Comparison of ENCODE assay signal across 7 cellular contexts in genomic region chr3:195967387-195967720, GRCh38. TPM values are rescaled to one million over a fixed set of nuclear protein-coding genes. Genes with fewer than 3 reads are reported as not detected.
DNase-seq lines count a peak whose midpoint lies in the region; ATAC-seq and TF ChIP-seq lines count a peak whose summit lies in the region.
"Not testable (repeated sequence)": the region's sequence is repeated elsewhere in the genome, so short reads cannot be mapped to it uniquely, and the experiment has no call there.

No MANE protein-coding gene starts in this region.

- ATAC-seq in esophagus mucosa (peak; percentile 18), heart left ventricle (peak in 3 of 4 donors; percentile 3 to 5 (median 4)), left colon (peak; percentile 71), left lobe of liver (peak; percentile 16), mucosa of descending colon (peak; percentile 68), upper lobe of right lung (peak; percentile 6)
- ATAC-seq in stimulated activated memory B cell treated with anti-CD40 and anti-IgM and Interleukin-4, amounts not matched to agents 10 μg/mL and 1 μg/mL and 100 μg/mL, for 72 hours = peak; percentile 16

- intact Hi-C loops in heart left ventricle (cut with DNase I); left colon (cut with DNase I, micrococcal nuclease); mucosa of descending colon (cut with DNase I, micrococcal nuclease); upper lobe of right lung (cut with DNase I): not testable (repeated sequence)

- not testable (repeated sequence) for H3K27me3 ChIP-seq in heart left ventricle, upper lobe of right lung

- not testable (repeated sequence) for H3K4me1 ChIP-seq in heart left ventricle; mucosa of descending colon (ENCODE audit: low read depth); upper lobe of right lung

- not testable (repeated sequence) for H3K4me3 Mint-ChIP-seq in stimulated activated memory B cell treated with anti-CD40 and anti-IgM and Interleukin-4, amounts not matched to agents 10 μg/mL and 1 μg/mL and 100 μg/mL, for 72 hours

- not testable (repeated sequence) for H3K4me1 Mint-ChIP-seq in stimulated activated memory B cell treated with anti-CD40 and anti-IgM and Interleukin-4, amounts not matched to agents 10 μg/mL and 1 μg/mL and 100 μg/mL, for 72 hours

- H3K27me3 Mint-ChIP-seq in stimulated activated memory B cell treated with anti-CD40 and anti-IgM and Interleukin-4, amounts not matched to agents 10 μg/mL and 1 μg/mL and 100 μg/mL, for 72 hours = not testable (repeated sequence)

- no CpG with 5 or more reads among the region's 16 CpGs for WGBS in heart left ventricle, 4 donors

- TF ChIP-seq CTCF in heart left ventricle (IDR thresholded peaks at IDR 0.05); mucosa of descending colon (IDR thresholded peaks at IDR 0.05); upper lobe of right lung (IDR thresholded peaks at IDR 0.05): not testable (repeated sequence)

- TF ChIP-seq POLR2A in heart left ventricle (IDR thresholded peaks at IDR 0.05) = not testable (repeated sequence)

- H3K27ac Mint-ChIP-seq in stimulated activated memory B cell treated with anti-CD40 and anti-IgM and Interleukin-4, amounts not matched to agents 10 μg/mL and 1 μg/mL and 100 μg/mL, for 72 hours = not testable (repeated sequence)

- not testable (repeated sequence) for H3K9me3 Mint-ChIP-seq in stimulated activated memory B cell treated with anti-CD40 and anti-IgM and Interleukin-4, amounts not matched to agents 10 μg/mL and 1 μg/mL and 100 μg/mL, for 72 hours

- not testable (repeated sequence) for H3K9me3 ChIP-seq in heart left ventricle, mucosa of descending colon, upper lobe of right lung

- H3K27ac ChIP-seq in heart left ventricle, upper lobe of right lung: not testable (repeated sequence)

- H3K4me3 ChIP-seq in heart left ventricle, mucosa of descending colon, upper lobe of right lung: not testable (repeated sequence)

- H3K36me3 Mint-ChIP-seq in stimulated activated memory B cell treated with anti-CD40 and anti-IgM and Interleukin-4, amounts not matched to agents 10 μg/mL and 1 μg/mL and 100 μg/mL, for 72 hours = peaks cover 37% of the 10 kb centered on the region

- not testable (repeated sequence) for DNase-seq in heart left ventricle; left colon; left lobe of liver (ENCODE audit: low spot score); mucosa of descending colon; upper lobe of right lung

- H3K36me3 ChIP-seq in heart left ventricle (peaks cover 0 to 85% (median 78%) of the 10 kb centered on the region in 9 donors), upper lobe of right lung (peaks cover 70% of the 10 kb centered on the region)
- H3K36me3 ChIP-seq in mucosa of descending colon (ENCODE audit: low read depth) = not testable (repeated sequence)

RNA-seq across cellular contexts. Expression of gene TNK2, which starts 59.0 kb away (rescaled TPM):
- 42.6 TPM for total RNA-seq in esophagus mucosa
- total RNA-seq in heart left ventricle = 10 to 100 TPM; 13.5 to 59.7 (median 28.7) TPM
- polyA plus RNA-seq in heart left ventricle = 10 to 100 TPM; 27.2 to 31.5 TPM
- total RNA-seq in left colon = 10 to 100 TPM; 18.3 to 33.9 TPM
- total RNA-seq in left lobe of liver = 55.2 TPM
- total RNA-seq in mucosa of descending colon = 10 to 100 TPM; 16.8 to 61.1 (median 28.0) TPM
- total RNA-seq in upper lobe of right lung = 58.8 TPM

Comparison
In these comparisons a context has a peak if more than half of its experiments do, and no peak if none do; other contexts are left out.
1. ATAC-seq: peak in every context shown above with its lines; median percentile 71 in left colon; 68 in mucosa of descending colon; 18 in esophagus mucosa; 16 in left lobe of liver; 16 in stimulated activated memory B cell treated with anti-CD40 and anti-IgM and Interleukin-4, amounts not matched to agents 10 μg/mL and 1 μg/mL and 100 μg/mL, for 72 hours; 6 in upper lobe of right lung; 4 in heart left ventricle.